Comparison of ENCODE assay signal across 8 cellular contexts in the genomic region with DNA sequence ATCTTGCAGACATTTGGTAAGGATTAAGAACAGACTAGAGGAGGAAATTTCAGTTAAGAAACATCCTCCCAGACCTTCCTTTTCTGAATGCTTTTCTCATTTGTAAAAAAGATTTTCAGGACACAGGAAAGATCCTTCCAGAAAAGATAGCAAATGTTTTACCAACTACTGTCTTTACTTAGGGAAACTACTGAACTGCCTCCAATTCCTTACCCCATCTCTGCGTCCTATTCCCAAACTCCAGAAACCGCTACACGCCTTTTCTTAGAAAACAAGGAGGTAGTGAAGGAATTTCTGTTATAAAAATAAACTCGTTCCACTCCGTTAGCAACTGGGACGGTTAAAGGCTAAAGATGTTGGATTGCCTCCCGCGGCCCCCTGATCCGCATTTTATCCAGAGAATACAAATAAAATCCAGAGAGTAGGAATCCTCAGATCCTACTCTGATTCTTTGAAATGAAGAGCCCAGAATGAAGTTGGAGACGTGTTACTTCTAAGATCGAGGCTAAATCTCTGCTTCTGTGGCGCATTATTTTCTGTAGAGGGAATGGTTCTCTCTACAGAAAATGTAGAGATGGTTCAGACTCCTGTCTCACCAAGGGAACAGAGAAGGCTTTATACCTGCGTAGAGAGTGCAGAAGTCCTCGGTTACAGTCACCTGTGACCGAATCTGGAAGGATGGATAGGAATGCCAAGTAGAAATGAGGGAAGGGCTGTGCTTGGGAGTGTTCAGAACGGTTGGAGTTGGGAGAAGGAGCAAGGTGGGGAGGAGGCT.
DNase-seq lines count a peak whose midpoint lies in the region; ATAC-seq and TF ChIP-seq lines count a peak whose summit lies in the region.

No MANE protein-coding gene starts in this region.

- TF ChIP-seq EP300 in sigmoid colon (IDR thresholded peaks at IDR 0.05) = no peak

- TF ChIP-seq POLR2A in sigmoid colon (IDR thresholded peaks at IDR 0.05) = no peak

- H3K4me3 Mint-ChIP-seq in activated CD4-positive, alpha-beta T cell treated with anti-CD3 and anti-CD28 coated beads, Interleukin-2, amount 10 ng/mL, durations not matched to agents 7 days and 5 days = peak overlapping the region; percentile 71

- intact Hi-C loops in sigmoid colon (cut with DNase I) = no loop called here

- no peaks in the 10 kb centered on the region for H3K9me3 Mint-ChIP-seq in activated CD4-positive, alpha-beta T cell treated with anti-CD3 and anti-CD28 coated beads, Interleukin-2, amount 10 ng/mL, durations not matched to agents 7 days and 5 days

- POLR2A ChIA-PET in activated CD4-positive, alpha-beta T cell treated with anti-CD3 and anti-CD28 coated beads, Interleukin-2, amount 10 ng/mL, durations not matched to agents 7 days and 5 days (lab: Charles Lee) = no interaction called here

- CTCF ChIA-PET in activated CD4-positive, alpha-beta T cell treated with anti-CD3 and anti-CD28 coated beads, Interleukin-2, amount 10 ng/mL, durations not matched to agents 7 days and 5 days (lab: Charles Lee) = interaction anchor here (1.2 kb wide), 1 partner anchor 52 kb away, joined by 4 read pairs; no protein-coding TSS in a partner anchor

- peaks cover 58% of the 10 kb centered on the region for H3K27me3 Mint-ChIP-seq in activated CD4-positive, alpha-beta T cell treated with anti-CD3 and anti-CD28 coated beads, Interleukin-2, amount 10 ng/mL, durations not matched to agents 7 days and 5 days

- ATAC-seq in RWPE2 (ENCODE audit: low read depth) = peak; percentile 48
- no peak for ATAC-seq in HG03571 (IDR thresholded peaks at IDR 0.05; ENCODE audit: unreplicated experiment)
- ATAC-seq in left lobe of liver = no peak

- no peak for DNase-seq in activated CD4-positive, alpha-beta T cell treated with anti-CD3 and anti-CD28 coated beads, Interleukin-2, amount 10 ng/mL, durations not matched to agents 7 days and 5 days
- no peak for DNase-seq in activated CD4-positive, alpha-beta T cell treated with anti-CD3 and anti-CD28 coated beads, Interleukin-2, amount 50 U/mL, for 4 hours
- DNase-seq in RWPE2 (ENCODE audit: low spot score) = no peak
- DNase-seq in fibroblast of mammary gland (ENCODE audit: low read depth) = no peak
- DNase-seq in sigmoid colon = no peak
- no peak for DNase-seq in left lobe of liver (ENCODE audit: low spot score)
- DNase-seq in stimulated activated CD4-positive, alpha-beta T cell treated with anti-CD3 and anti-CD28 coated beads, Interleukin-1b, Interleukin-23, amount 100 ng/mL, for 48 hours = no peak

- WGBS in sigmoid colon, 2 donors = 3 to 7% methylated on average over 16 of the region's 16 CpGs

- peak overlapping the region; percentile 68 for H3K27ac Mint-ChIP-seq in activated CD4-positive, alpha-beta T cell treated with anti-CD3 and anti-CD28 coated beads, Interleukin-2, amount 10 ng/mL, durations not matched to agents 7 days and 5 days

- H3K9me3 ChIP-seq in RWPE2 (ENCODE audit: severe bottlenecking) (no peaks in the 10 kb centered on the region), sigmoid colon (no peaks in the 10 kb centered on the region)

- TF ChIP-seq CTCF in RWPE2 (IDR thresholded peaks at IDR 0.05; ENCODE audit: poor library complexity, severe bottlenecking) (no peak), fibroblast of mammary gland (conservative IDR thresholded peaks at IDR 0.05; ENCODE audit: control insufficient read depth, insufficient read depth, low read depth, low read length) (no peak), sigmoid colon (IDR thresholded peaks at IDR 0.05) (no peak)

- H3K4me1 ChIP-seq in RWPE2 (ENCODE audit: insufficient read depth, poor library complexity, severe bottlenecking) (no peaks in the 10 kb centered on the region), sigmoid colon (peaks cover 0 to 19% (median 9%) of the 10 kb centered on the region in 4 donors)

- H3K27ac ChIP-seq in RWPE2 (ENCODE audit: poor library complexity, severe bottlenecking) = no peak overlapping the region
- H3K27ac ChIP-seq in sigmoid colon = no peak overlapping the region

- no peaks in the 10 kb centered on the region for H3K36me3 ChIP-seq in RWPE2 (ENCODE audit: low read depth)
- no peaks in the 10 kb centered on the region for H3K36me3 ChIP-seq in sigmoid colon

- peaks cover 18% of the 10 kb centered on the region for H3K4me1 Mint-ChIP-seq in activated CD4-positive, alpha-beta T cell treated with anti-CD3 and anti-CD28 coated beads, Interleukin-2, amount 10 ng/mL, durations not matched to agents 7 days and 5 days

- H3K4me3 ChIP-seq in RWPE2 (ENCODE audit: severe bottlenecking) = peak overlapping the region; percentile 46
- peak overlapping the region; percentile 73 for H3K4me3 ChIP-seq in fibroblast of mammary gland (ENCODE audit: control insufficient read depth, low read depth, low read length)
- H3K4me3 ChIP-seq in sigmoid colon = peak overlapping the region in 3 of 4 donors; percentile 1 to 42 (median 38)

- H3K27me3 ChIP-seq in RWPE2 (ENCODE audit: insufficient read depth, poor library complexity, severe bottlenecking) (no peaks in the 10 kb centered on the region), sigmoid colon (peaks cover 0 to 56% (median 14%) of the 10 kb centered on the region in 3 donors)

- no peaks in the 10 kb centered on the region for H3K36me3 Mint-ChIP-seq in activated CD4-positive, alpha-beta T cell treated with anti-CD3 and anti-CD28 coated beads, Interleukin-2, amount 10 ng/mL, durations not matched to agents 7 days and 5 days (ENCODE audit: low read depth)
